Comparison of ENCODE assay signal across 28 cellular contexts in genomic region chr12:107642240-107642639, GRCh38.
"Had no signal": no experiment of that assay in that cellular context is flagged by ENCODE, and none has a peak within 500 bp of the region (broad histone marks: within the 10 kb centered on the region; RNA-seq: fewer than 3 reads in every experiment).

No MANE protein-coding gene starts in this region.

- H3K4me1 Mint-ChIP-seq: memory B cell; naive B cell; stimulated activated naive B cell treated with anti-CD40 and anti-IgM and Interleukin-4, amounts not matched to agents 10 μg/mL and 1 μg/mL and 100 μg/mL, for 72 hours had no signal

- H3K36me3 Mint-ChIP-seq: memory B cell; mesothelial cell of epicardium; naive B cell; natural killer cell treated with Interleukin-12 subunit alpha and Interleukin-12 subunit beta and Interleukin-15 and Interleukin-18, amount 100 ng/mL, for 72 hours; stimulated activated naive B cell treated with anti-CD40 and anti-IgM and Interleukin-4, amounts not matched to agents 10 μg/mL and 1 μg/mL and 100 μg/mL, for 72 hours had no signal

- H3K27ac Mint-ChIP-seq: effector memory CD8-positive, alpha-beta T cell; memory B cell; mesothelial cell of epicardium; natural killer cell treated with Interleukin-12 subunit alpha and Interleukin-12 subunit beta and Interleukin-15 and Interleukin-18, amount 100 ng/mL, for 72 hours; progenitor cell of endocrine pancreas; stimulated activated naive B cell treated with anti-CD40 and anti-IgM and Interleukin-4, amounts not matched to agents 10 μg/mL and 1 μg/mL and 100 μg/mL, for 72 hours; stimulated activated naive CD8-positive, alpha-beta T cell treated with anti-CD3 and anti-CD28 coated beads, Interleukin-15, Interleukin-2, amounts not matched to agents 100 ng/mL and 50 ng/mL, for 24 hours had no signal

- H3K9me3 ChIP-seq: gastrocnemius medialis, mucosa of descending colon, right lobe of liver, thoracic aorta, transverse colon, upper lobe of right lung, vagina had no signal

- H3K9ac ChIP-seq: parathyroid adenoma had no signal

- H3K4me3 Mint-ChIP-seq: effector memory CD8-positive, alpha-beta T cell; memory B cell; mesothelial cell of epicardium; naive B cell; natural killer cell treated with Interleukin-12 subunit alpha and Interleukin-12 subunit beta and Interleukin-15 and Interleukin-18, amount 100 ng/mL, for 72 hours; neural crest cell; stimulated activated naive B cell treated with anti-CD40 and anti-IgM and Interleukin-4, amounts not matched to agents 10 μg/mL and 1 μg/mL and 100 μg/mL, for 72 hours; stimulated activated naive CD8-positive, alpha-beta T cell treated with anti-CD3 and anti-CD28 coated beads, Interleukin-15, Interleukin-2, amounts not matched to agents 100 ng/mL and 50 ng/mL, for 24 hours had no signal

- H3K36me3 ChIP-seq: gastrocnemius medialis, right lobe of liver, thoracic aorta, transverse colon, upper lobe of right lung, vagina had no signal

- ATAC-seq: effector memory CD8-positive, alpha-beta T cell; esophagus mucosa; gastrocnemius medialis; left lobe of liver; mucosa of descending colon; right lobe of liver; stimulated activated naive B cell treated with anti-CD40 and anti-IgM and Interleukin-4, amounts not matched to agents 10 μg/mL and 1 μg/mL and 100 μg/mL, for 72 hours; upper lobe of right lung had no signal

- H3K4me1 ChIP-seq: gastrocnemius medialis, parathyroid adenoma, right lobe of liver, transverse colon, upper lobe of right lung had no signal

- H3K27me3 Mint-ChIP-seq: effector memory CD8-positive, alpha-beta T cell; natural killer cell treated with Interleukin-12 subunit alpha and Interleukin-12 subunit beta and Interleukin-15 and Interleukin-18, amount 100 ng/mL, for 72 hours; stimulated activated naive CD8-positive, alpha-beta T cell treated with anti-CD3 and anti-CD28 coated beads, Interleukin-15, Interleukin-2, amounts not matched to agents 100 ng/mL and 50 ng/mL, for 24 hours had no signal

- H3K27ac ChIP-seq: epithelial cell of prostate, gastrocnemius medialis, parathyroid adenoma, right lobe of liver, thoracic aorta, transverse colon, upper lobe of right lung, vagina had no signal

- DNase-seq: cortex of kidney; effector memory CD8-positive, alpha-beta T cell; foreskin fibroblast; gastrocnemius medialis; head of caudate nucleus; kidney; mucosa of descending colon; naive B cell; right lobe of liver; small intestine; stimulated activated CD4-positive, alpha-beta T cell treated with anti-CD3 and anti-CD28 coated beads, Interleukin-15, amount 100 ng/mL, for 24 hours; stimulated activated CD4-positive, alpha-beta T cell treated with anti-CD3 and anti-CD28 coated beads, Interleukin-2, amount 100 ng/mL, for 48 hours; stimulated activated naive B cell treated with anti-CD40 and anti-IgM and Interleukin-4, amounts not matched to agents 10 μg/mL and 1 μg/mL and 100 μg/mL, for 72 hours; transverse colon; upper lobe of right lung had no signal

- H3K9me3 Mint-ChIP-seq: effector memory CD8-positive, alpha-beta T cell; natural killer cell treated with Interleukin-12 subunit alpha and Interleukin-12 subunit beta and Interleukin-15 and Interleukin-18, amount 100 ng/mL, for 72 hours; neural crest cell; stimulated activated naive B cell treated with anti-CD40 and anti-IgM and Interleukin-4, amounts not matched to agents 10 μg/mL and 1 μg/mL and 100 μg/mL, for 72 hours; stimulated activated naive CD8-positive, alpha-beta T cell treated with anti-CD3 and anti-CD28 coated beads, Interleukin-15, Interleukin-2, amounts not matched to agents 100 ng/mL and 50 ng/mL, for 24 hours had no signal

- H3K4me3 ChIP-seq: gastrocnemius medialis, lung, mucosa of descending colon, right lobe of liver, thoracic aorta, transverse colon, upper lobe of right lung, vagina had no signal

- H3K27me3 ChIP-seq: gastrocnemius medialis, right lobe of liver, vagina had no signal
